8 cellular contexts compared by ENCODE assay signal in genomic region chr1:40692429-40692905, GRCh38. TPM values are rescaled to one million over a fixed set of nuclear protein-coding genes. Genes with fewer than 3 reads are reported as not detected.
DNase-seq lines count a peak whose midpoint lies in the region; ATAC-seq, FAIRE-seq and TF ChIP-seq lines count a peak whose summit lies in the region.

No MANE protein-coding gene starts in this region.

- H3K36me3 Mint-ChIP-seq in stimulated activated memory B cell treated with anti-CD40 and anti-IgM and Interleukin-4, amounts not matched to agents 10 μg/mL and 1 μg/mL and 100 μg/mL, for 72 hours: peaks cover 13% of the 10 kb centered on the region

- H3K27me3 Mint-ChIP-seq in stimulated activated memory B cell treated with anti-CD40 and anti-IgM and Interleukin-4, amounts not matched to agents 10 μg/mL and 1 μg/mL and 100 μg/mL, for 72 hours: no peaks in the 10 kb centered on the region

- H3K4me2 ChIP-seq in Karpas-422 (ENCODE audit: low read depth, low read length, poor library complexity, severe bottlenecking) (peak overlapping the region; percentile 96), keratinocyte (ENCODE audit: control insufficient read depth, extremely low read depth, insufficient read depth, low read depth, low read length) (peak overlapping the region; percentile 84)

- peak overlapping the region; percentile 94 for H3K27ac Mint-ChIP-seq in stimulated activated memory B cell treated with anti-CD40 and anti-IgM and Interleukin-4, amounts not matched to agents 10 μg/mL and 1 μg/mL and 100 μg/mL, for 72 hours

- no peaks in the 10 kb centered on the region for H3K9me3 ChIP-seq in Karpas-422 (ENCODE audit: low read length)
- no peaks in the 10 kb centered on the region for H3K9me3 ChIP-seq in keratinocyte (ENCODE audit: control insufficient read depth, low read depth, low read length)

- H4K20me1 ChIP-seq in Karpas-422 (ENCODE audit: insufficient read depth, low read depth, low read length) (peaks cover 28% of the 10 kb centered on the region; the same call in 1 of the 2 replicates), keratinocyte (ENCODE audit: control insufficient read depth, extremely low read depth, insufficient read depth, low read length) (peaks cover 3% of the 10 kb centered on the region)

- H3K36me3 ChIP-seq in Karpas-422 (ENCODE audit: insufficient read depth, low read length) (peaks cover 18% of the 10 kb centered on the region; the same call in 1 of the 2 replicates), keratinocyte (ENCODE audit: control insufficient read depth in 2 of 2, extremely low read depth in 1 of 2, insufficient read depth in 2 of 2, low read length in 2 of 2) (no peaks in the 10 kb centered on the region)

- no peak overlapping the region for H2AFZ ChIP-seq in Karpas-422 (ENCODE audit: low read length)
- H2AFZ ChIP-seq in keratinocyte (ENCODE audit: control insufficient read depth, low read length): peak overlapping the region; percentile 76

- H3K27me3 ChIP-seq in Karpas-422 (ENCODE audit: low read length) (no peaks in the 10 kb centered on the region), keratinocyte (ENCODE audit: control insufficient read depth, extremely low read depth, insufficient read depth, low read length) (no peaks in the 10 kb centered on the region)

- TF ChIP-seq CTCF in keratinocyte (optimal IDR thresholded peaks at IDR 0.05 in 1 of 3, IDR thresholded peaks at IDR 0.05 in 1 of 3, conservative IDR thresholded peaks at IDR 0.05 in 1 of 3; ENCODE audit: extremely low read depth in 1 of 3, insufficient read depth in 2 of 3, low read length in 3 of 3) (no peak), GM10266 (IDR thresholded peaks at IDR 0.05; ENCODE audit: control insufficient read depth, insufficient read depth, low read depth, missing control alignments) (no peak)

- no peaks in the 10 kb centered on the region for H3K9me3 Mint-ChIP-seq in stimulated activated memory B cell treated with anti-CD40 and anti-IgM and Interleukin-4, amounts not matched to agents 10 μg/mL and 1 μg/mL and 100 μg/mL, for 72 hours

- ATAC-seq in GM18517 (IDR thresholded peaks at IDR 0.05; ENCODE audit: unreplicated experiment) (peak; percentile 15), HG03457 (IDR thresholded peaks at IDR 0.05; ENCODE audit: unreplicated experiment) (no peak)
- no peak for ATAC-seq in stimulated activated memory B cell treated with anti-CD40 and anti-IgM and Interleukin-4, amounts not matched to agents 10 μg/mL and 1 μg/mL and 100 μg/mL, for 72 hours

- DNase-seq in Karpas-422 (no peak), astrocyte of the hippocampus (ENCODE audit: low read depth, low spot score) (peak; percentile 56), keratinocyte (ENCODE audit: low read depth, low spot score) (no peak), GM10266 (ENCODE audit: extremely low spot score) (no peak), COLO668 (lab: John Stamatoyannopoulos, UW; ENCODE audit: unreplicated experiment) (no peak)

- H3K9me2 ChIP-seq in Karpas-422 (replicated peaks; ENCODE audit: insufficient read depth, low read length): no peaks in the 10 kb centered on the region

- H3K9ac ChIP-seq in Karpas-422 (ENCODE audit: low read length) (peak overlapping the region; percentile 98), keratinocyte (ENCODE audit: control insufficient read depth, extremely low read depth, insufficient read depth, low read length) (peak overlapping the region; percentile 98)

- H3K4me1 ChIP-seq in Karpas-422 (ENCODE audit: low read length): peaks cover 69% of the 10 kb centered on the region
- H3K4me1 ChIP-seq in keratinocyte (ENCODE audit: control insufficient read depth, extremely low read depth, insufficient read depth, low read length): peaks cover 23% of the 10 kb centered on the region

- peak overlapping the region; percentile 91 for H3K4me3 Mint-ChIP-seq in stimulated activated memory B cell treated with anti-CD40 and anti-IgM and Interleukin-4, amounts not matched to agents 10 μg/mL and 1 μg/mL and 100 μg/mL, for 72 hours

- H3K4me3 ChIP-seq in Karpas-422 (ENCODE audit: low read length) (peak overlapping the region; percentile 93), keratinocyte (ENCODE audit: control insufficient read depth in 2 of 3, extremely low read depth in 1 of 3, insufficient read depth in 2 of 3, low read depth in 1 of 3, low read length in 3 of 3) (peak overlapping the region; percentile 75 to 93 (median 89))

- FAIRE-seq in keratinocyte (lab: Jason Lieb, UNC): no peak

- H3K4me1 Mint-ChIP-seq in stimulated activated memory B cell treated with anti-CD40 and anti-IgM and Interleukin-4, amounts not matched to agents 10 μg/mL and 1 μg/mL and 100 μg/mL, for 72 hours: peaks cover 62% of the 10 kb centered on the region

- H3K27ac ChIP-seq in Karpas-422 (ENCODE audit: low read length) (peak overlapping the region; percentile 94), keratinocyte (ENCODE audit: control insufficient read depth, insufficient read depth, low read length) (peak overlapping the region; percentile 96)

- H3K9me1 ChIP-seq in keratinocyte (ENCODE audit: control insufficient read depth, extremely low read depth, insufficient read depth, low read length): no peaks in the 10 kb centered on the region

- H3K79me2 ChIP-seq in Karpas-422 (ENCODE audit: low read length): peaks cover 82% of the 10 kb centered on the region
- peaks cover 68% of the 10 kb centered on the region for H3K79me2 ChIP-seq in keratinocyte (ENCODE audit: control insufficient read depth, insufficient read depth, low read length)

- dilution Hi-C loops in keratinocyte (cut with MboI; ENCODE audit: extremely low pct_ligation_motif_present, low sequenced_read_pairs): no loop called here

RNA-seq across cellular contexts. Expression of gene NFYC, which starts 1.0 kb away (rescaled TPM):
- 52.4 and 62.6 TPM in 2 replicates for total RNA-seq in Karpas-422 (2014; rRNA removed; shearing (Covaris generic); ENCODE audit: low replicate concordance)
- 32.4 to 48.5 TPM (median 35.4 TPM) in 3 replicates for polyA plus RNA-seq in keratinocyte
- polyA plus RNA-seq in keratinocyte (2011; ENCODE audit: low read depth): 50.7 TPM
- polyA plus RNA-seq in keratinocyte (2011; cell fraction: cytosol; rRNA removed): 31.1 and 38.2 TPM in 2 replicates
- 41.2 and 43.9 TPM in 2 replicates for polyA plus RNA-seq in keratinocyte (2011; cell fraction: nucleus; rRNA removed)
- polyA plus RNA-seq in keratinocyte (2012; ENCODE audit: low replicate concordance): 28.5 and 39.7 TPM in 2 replicates
- 46.8 to 62.9 TPM (median 53.1 TPM) in 3 replicates for polyA minus RNA-seq in keratinocyte
- polyA minus RNA-seq in keratinocyte (2011; cell fraction: cytosol; rRNA and poly(A)+ RNA removed): 43.4 TPM
- polyA minus RNA-seq in keratinocyte (2011; cell fraction: nucleus; rRNA and poly(A)+ RNA removed): 26.9 and 29.6 TPM in 2 replicates

RNA-seq across cellular contexts. Expression of gene RIMS3, which starts 27.0 kb away (rescaled TPM):
- 4.2 and 5.5 TPM in 2 replicates for total RNA-seq in Karpas-422 (2014; rRNA removed; shearing (Covaris generic); ENCODE audit: low replicate concordance)
- polyA plus RNA-seq in keratinocyte: 1.1 to 2.6 TPM (median 1.7 TPM) in 3 replicates
- polyA plus RNA-seq in keratinocyte (2011; ENCODE audit: low read depth): 0.66 TPM
- polyA plus RNA-seq in keratinocyte (2011; cell fraction: cytosol; rRNA removed): 1.6 and 2.3 TPM in 2 replicates
- polyA plus RNA-seq in keratinocyte (2011; cell fraction: nucleus; rRNA removed): 5.2 and 6.7 TPM in 2 replicates
- 1.4 TPM in 2 replicates for polyA plus RNA-seq in keratinocyte (2012; ENCODE audit: low replicate concordance)
- polyA minus RNA-seq in keratinocyte: 2.7 to 4.5 TPM (median 4.3 TPM) in 3 replicates
- 2.5 TPM for polyA minus RNA-seq in keratinocyte (2011; cell fraction: cytosol; rRNA and poly(A)+ RNA removed)
- 2.5 and 4.0 TPM in 2 replicates for polyA minus RNA-seq in keratinocyte (2011; cell fraction: nucleus; rRNA and poly(A)+ RNA removed)
